Comparison of ENCODE assay signal across 18 cellular contexts in genomic region chr2:15472133-15472532, GRCh38.
DNase-seq lines count a peak whose midpoint lies in the region; ATAC-seq, FAIRE-seq and TF ChIP-seq lines count a peak whose summit lies in the region.
"Had no signal": no experiment of that assay in that cellular context is flagged by ENCODE, and none has a peak within 500 bp of the region (broad histone marks: within the 10 kb centered on the region; RNA-seq: fewer than 3 reads in every experiment).

No MANE protein-coding gene starts in this region.

- no peak overlapping the region for H3K4me3 Mint-ChIP-seq in activated CD4-positive, alpha-beta T cell treated with anti-CD3 and anti-CD28 coated beads for 36 hours
- H3K4me3 Mint-ChIP-seq: activated T-helper 17 cell treated with anti-CD3 and anti-CD28 coated beads, Interleukin-2, amount 50 U/mL, for 72 hours; IgD-negative memory B cell; T-helper 17 cell; type B pancreatic cell had no signal

- H3K36me3 Mint-ChIP-seq in activated CD4-positive, alpha-beta T cell treated with anti-CD3 and anti-CD28 coated beads for 36 hours (ENCODE audit: low read depth) = peaks cover 67% of the 10 kb centered on the region

- DNase-seq in Right ventricle myocardium inferior (ENCODE audit: missing footprints) (no peak), right atrium auricular region (ENCODE audit: low spot score) (no peak), NCI-H2107 (lab: John Stamatoyannopoulos, UW) (peak; percentile 51), epithelial cell of prostate (ENCODE audit: low read depth, low spot score) (no peak), urothelium cell line (ENCODE audit: low spot score) (peak; percentile 14), ovary (no peak)
- DNase-seq in activated CD4-positive, CD25-positive, alpha-beta regulatory T cell treated with anti-CD3 and anti-CD28 coated beads, Interleukin-2, amount 50 U/mL, for 72 hours = no peak
- DNase-seq in activated CD4-positive, alpha-beta T cell treated with anti-CD3 and anti-CD28 coated beads for 36 hours = no peak
- DNase-seq: esophagus squamous epithelium; head of caudate nucleus; NCI-H1048; SHP77; stimulated activated naive CD8-positive, alpha-beta T cell treated with anti-CD3 and anti-CD28 coated beads, Interleukin-15, Interleukin-2, amounts not matched to agents 100 U/mL and 50 U/mL, for 24 hours; T-helper 17 cell had no signal

- POLR2A ChIA-PET in activated CD4-positive, alpha-beta T cell treated with anti-CD3 and anti-CD28 coated beads for 36 hours (lab: Charles Lee) = no interaction called here

- intact Hi-C loops in Right ventricle myocardium inferior (cut with DNase I) (no loop called here), ovary (cut with DNase I) (no loop called here)
- intact Hi-C loops in activated CD4-positive, alpha-beta T cell treated with anti-CD3 and anti-CD28 coated beads for 36 hours (cut with DNase I, micrococcal nuclease) = no loop called here

- H3K4me1 ChIP-seq in right atrium auricular region (no peaks in the 10 kb centered on the region), ovary (ENCODE audit: insufficient read depth) (no peaks in the 10 kb centered on the region)
- H3K4me1 ChIP-seq: esophagus squamous epithelium had no signal

- no peak for TF ChIP-seq EP300 in ovary (IDR thresholded peaks at IDR 0.05)

- H3K27ac ChIP-seq in right atrium auricular region = no peak overlapping the region
- H3K27ac ChIP-seq in epithelial cell of prostate = peak overlapping the region; percentile 9
- no peak overlapping the region for H3K27ac ChIP-seq in ovary
- H3K27ac ChIP-seq: esophagus squamous epithelium had no signal

- TF ChIP-seq POLR2A in ovary (IDR thresholded peaks at IDR 0.05) = no peak

- no peaks in the 10 kb centered on the region for H3K27me3 Mint-ChIP-seq in activated CD4-positive, alpha-beta T cell treated with anti-CD3 and anti-CD28 coated beads for 36 hours
- H3K27me3 Mint-ChIP-seq: activated T-helper 17 cell treated with anti-CD3 and anti-CD28 coated beads, Interleukin-2, amount 50 U/mL, for 72 hours; IgD-negative memory B cell; T-helper 17 cell; type B pancreatic cell had no signal

- CTCF ChIA-PET in activated CD4-positive, alpha-beta T cell treated with anti-CD3 and anti-CD28 coated beads for 36 hours (lab: Charles Lee) = no interaction called here

- no peaks in the 10 kb centered on the region for H3K9me3 ChIP-seq in right atrium auricular region
- H3K9me3 ChIP-seq in ovary = no peaks in the 10 kb centered on the region
- H3K9me3 ChIP-seq: esophagus squamous epithelium had no signal

- FAIRE-seq in urothelium cell line (lab: Jason Lieb, UNC) = no peak
- FAIRE-seq: keratinocyte had no signal

- no peak for TF ChIP-seq CTCF in right atrium auricular region (IDR thresholded peaks at IDR 0.05)
- TF ChIP-seq CTCF in ovary (IDR thresholded peaks at IDR 0.05) = no peak

- WGBS in ovary, 3 donors = 89 to 93% (median 92%) methylated on average over 3 of the region's 3 CpGs

- peaks cover 6% of the 10 kb centered on the region for H3K9me3 Mint-ChIP-seq in activated CD4-positive, alpha-beta T cell treated with anti-CD3 and anti-CD28 coated beads for 36 hours (ENCODE audit: low read depth)
- H3K9me3 Mint-ChIP-seq: type B pancreatic cell had no signal

- H3K4me1 Mint-ChIP-seq in activated CD4-positive, alpha-beta T cell treated with anti-CD3 and anti-CD28 coated beads for 36 hours = no peaks in the 10 kb centered on the region
- H3K4me1 Mint-ChIP-seq: activated T-helper 17 cell treated with anti-CD3 and anti-CD28 coated beads, Interleukin-2, amount 50 U/mL, for 72 hours; IgD-negative memory B cell had no signal

- ATAC-seq in Right ventricle myocardium inferior = peak; percentile 74
- ATAC-seq in activated CD4-positive, alpha-beta T cell treated with anti-CD3 and anti-CD28 coated beads for 36 hours = no peak
- ATAC-seq: activated T-helper 17 cell treated with anti-CD3 and anti-CD28 coated beads, Interleukin-2, amount 50 U/mL, for 72 hours; stimulated activated naive CD8-positive, alpha-beta T cell treated with anti-CD3 and anti-CD28 coated beads, Interleukin-15, Interleukin-2, amounts not matched to agents 100 U/mL and 50 U/mL, for 24 hours; T-helper 17 cell had no signal

- H3K27me3 ChIP-seq in right atrium auricular region (no peaks in the 10 kb centered on the region), ovary (no peaks in the 10 kb centered on the region)
- H3K27me3 ChIP-seq: esophagus squamous epithelium had no signal

- H3K4me3 ChIP-seq in right atrium auricular region = no peak overlapping the region
- H3K4me3 ChIP-seq in ovary = no peak overlapping the region
- H3K4me3 ChIP-seq: esophagus squamous epithelium had no signal

- no peak overlapping the region for H3K27ac Mint-ChIP-seq in activated CD4-positive, alpha-beta T cell treated with anti-CD3 and anti-CD28 coated beads for 36 hours
- H3K27ac Mint-ChIP-seq: activated T-helper 17 cell treated with anti-CD3 and anti-CD28 coated beads, Interleukin-2, amount 50 U/mL, for 72 hours; IgD-negative memory B cell; T-helper 17 cell; type B pancreatic cell had no signal

- H3K36me3 ChIP-seq in right atrium auricular region = peaks cover 32% of the 10 kb centered on the region
- H3K36me3 ChIP-seq in ovary = no peaks in the 10 kb centered on the region

Comparison
In these comparisons a context has a peak if more than half of its experiments do, and no peak if none do; other contexts are left out.
1. DNase-seq: peak in NCI-H2107 (single experiment) and urothelium cell line (single experiment); none in Right ventricle myocardium inferior (single experiment), right atrium auricular region (single experiment), epithelial cell of prostate (single experiment), activated CD4-positive, CD25-positive, alpha-beta regulatory T cell treated with anti-CD3 and anti-CD28 coated beads, Interleukin-2, amount 50 U/mL, for 72 hours (single experiment), activated CD4-positive, alpha-beta T cell treated with anti-CD3 and anti-CD28 coated beads for 36 hours (single experiment) and ovary (0 of 5).